14 cellular contexts compared by ENCODE assay signal in the genomic region with DNA sequence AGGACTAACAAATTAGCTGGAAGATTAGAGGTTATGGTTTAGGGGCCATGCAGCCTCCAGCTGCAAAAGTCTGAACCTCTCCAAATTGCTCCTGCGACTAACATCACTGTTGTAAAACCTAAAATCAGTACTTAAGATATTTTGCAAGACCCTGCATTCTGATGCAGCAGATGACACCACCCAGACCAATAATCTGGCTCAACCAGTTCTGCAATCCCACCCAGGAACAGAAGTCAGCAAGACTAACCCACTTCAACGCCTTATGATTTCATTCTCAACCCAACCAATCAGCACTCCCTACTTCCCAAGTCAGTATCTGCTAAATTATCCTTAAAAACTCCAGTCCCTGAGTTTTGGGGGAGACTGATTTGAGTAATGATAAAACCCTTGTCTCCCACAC.
"Had no signal": no experiment of that assay in that cellular context is flagged by ENCODE, and none has a peak within 500 bp of the region (broad histone marks: within the 10 kb centered on the region; RNA-seq: fewer than 3 reads in every experiment).

No MANE protein-coding gene starts in this region.

- H3K27ac Mint-ChIP-seq: activated CD4-positive, alpha-beta memory T cell treated with anti-CD3 and anti-CD28 coated beads, Interleukin-2, amount 10 ng/mL, durations not matched to agents 7 days and 5 days; activated naive CD8-positive, alpha-beta T cell treated with anti-CD3 and anti-CD28 coated beads for 36 hours; activated T-cell treated with anti-CD3 and anti-CD28 coated beads, Interleukin-2, amount 50 U/mL, for 72 hours; naive thymus-derived CD4-positive, alpha-beta T cell; stimulated activated naive CD8-positive, alpha-beta T cell treated with anti-CD3 and anti-CD28 coated beads, Interleukin-15, Interleukin-2, amounts not matched to agents 100 ng/mL and 50 ng/mL, for 24 hours had no signal

- H3K4me3 ChIP-seq: breast epithelium, dorsolateral prefrontal cortex, gastrocnemius medialis, lower lobe of right lung, testis had no signal

- H3K36me3 Mint-ChIP-seq: activated naive CD8-positive, alpha-beta T cell treated with anti-CD3 and anti-CD28 coated beads for 36 hours; naive thymus-derived CD4-positive, alpha-beta T cell had no signal

- H3K4me3 Mint-ChIP-seq: activated CD4-positive, alpha-beta memory T cell treated with anti-CD3 and anti-CD28 coated beads, Interleukin-2, amount 10 ng/mL, durations not matched to agents 7 days and 5 days; activated naive CD8-positive, alpha-beta T cell treated with anti-CD3 and anti-CD28 coated beads for 36 hours; activated T-cell treated with anti-CD3 and anti-CD28 coated beads, Interleukin-2, amount 50 U/mL, for 72 hours; naive thymus-derived CD4-positive, alpha-beta T cell; stimulated activated naive CD8-positive, alpha-beta T cell treated with anti-CD3 and anti-CD28 coated beads, Interleukin-15, Interleukin-2, amounts not matched to agents 100 ng/mL and 50 ng/mL, for 24 hours had no signal

- ATAC-seq: activated T-cell treated with anti-CD3 and anti-CD28 coated beads, Interleukin-2, amount 50 U/mL, for 72 hours; gastrocnemius medialis; lower lobe of right lung; naive thymus-derived CD4-positive, alpha-beta T cell had no signal

- H3K4me1 Mint-ChIP-seq: activated CD4-positive, alpha-beta memory T cell treated with anti-CD3 and anti-CD28 coated beads, Interleukin-2, amount 10 ng/mL, durations not matched to agents 7 days and 5 days; activated naive CD8-positive, alpha-beta T cell treated with anti-CD3 and anti-CD28 coated beads for 36 hours had no signal

- DNase-seq: activated CD4-positive, alpha-beta memory T cell treated with anti-CD3 and anti-CD28 coated beads, Interleukin-2, amount 10 ng/mL, durations not matched to agents 7 days and 5 days; activated gamma-delta T cell treated with Interleukin-2 at 50 U/mL for 16 hours; activated naive CD8-positive, alpha-beta T cell treated with anti-CD3 and anti-CD28 coated beads for 36 hours; activated T-cell treated with anti-CD3 and anti-CD28 coated beads, Interleukin-2, amount 50 U/mL, for 72 hours; anterior cingulate cortex; dorsolateral prefrontal cortex; gastrocnemius medialis; lower lobe of right lung; naive thymus-derived CD4-positive, alpha-beta T cell; occipital lobe; stimulated activated CD4-positive, alpha-beta T cell treated with anti-CD3 and anti-CD28 coated beads, Interleukin-4, amount 100 ng/mL, for 24 hours; testis had no signal

- H3K9me3 Mint-ChIP-seq: activated naive CD8-positive, alpha-beta T cell treated with anti-CD3 and anti-CD28 coated beads for 36 hours had no signal

- H3K27me3 Mint-ChIP-seq: activated CD4-positive, alpha-beta memory T cell treated with anti-CD3 and anti-CD28 coated beads, Interleukin-2, amount 10 ng/mL, durations not matched to agents 7 days and 5 days; activated naive CD8-positive, alpha-beta T cell treated with anti-CD3 and anti-CD28 coated beads for 36 hours; naive thymus-derived CD4-positive, alpha-beta T cell; stimulated activated naive CD8-positive, alpha-beta T cell treated with anti-CD3 and anti-CD28 coated beads, Interleukin-15, Interleukin-2, amounts not matched to agents 100 ng/mL and 50 ng/mL, for 24 hours had no signal
